8 cellular contexts compared by ENCODE assay signal in the genomic region with DNA sequence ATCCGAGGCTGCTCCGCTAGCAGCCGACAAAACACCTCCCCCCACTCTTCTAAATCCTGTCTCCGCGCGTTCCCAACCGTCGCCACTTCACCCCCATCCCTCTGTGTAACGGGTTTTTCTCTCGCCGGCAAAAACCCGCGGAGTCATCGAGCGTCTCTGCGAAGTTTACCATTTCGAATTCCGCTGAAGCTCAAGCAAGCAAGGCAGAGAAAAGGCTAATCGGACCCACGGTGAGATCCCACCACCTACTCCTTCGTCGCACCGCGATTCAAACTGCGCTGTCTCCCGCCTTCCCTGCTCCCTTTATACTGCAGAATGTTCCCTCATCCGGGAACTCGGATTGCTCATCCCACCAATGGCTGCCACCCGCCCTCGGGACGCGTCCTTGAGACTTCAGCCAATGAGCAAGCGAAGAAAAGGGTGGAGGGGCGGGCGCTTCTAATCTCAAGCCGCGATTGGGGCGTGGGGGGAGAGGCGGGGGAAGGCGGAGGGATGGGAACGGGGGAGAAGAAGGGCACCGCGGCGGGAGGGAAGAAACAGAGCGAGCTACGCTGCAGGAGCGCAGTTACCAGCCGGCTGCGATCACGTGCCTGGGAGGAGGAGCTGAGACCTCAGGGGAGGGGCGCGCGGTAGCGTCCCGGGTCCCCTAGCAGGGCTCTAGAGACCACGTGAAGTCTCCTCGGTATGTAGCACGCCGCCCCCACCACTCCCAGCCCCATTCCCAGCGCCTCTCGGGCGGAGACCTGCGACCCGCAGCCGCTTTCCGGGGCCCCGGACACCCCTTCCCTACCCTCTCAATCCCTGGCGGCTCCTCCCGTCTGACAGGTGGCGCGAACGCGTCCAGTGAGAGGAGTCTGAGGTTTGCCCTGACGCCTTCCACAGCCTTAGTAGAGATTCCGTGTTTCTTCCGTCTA.
A peak's percentile ranks its signal among the peaks of the same experiment; 100 is the strongest.
DNase-seq lines count a peak whose midpoint lies in the region; ATAC-seq and TF ChIP-seq lines count a peak whose summit lies in the region.

A gene (minus strand): TSS at position 277 of the 914 bp plus-strand sequence. CDS start 105 bp downstream, at position 172.

- TF ChIP-seq CTCF in OCI-LY3 (IDR thresholded peaks at IDR 0.05; ENCODE audit: low read depth, low read length), result no peak

- H3K27ac ChIP-seq in OCI-LY3 (ENCODE audit: low read length), result peak within 1 kb of the TSS; percentile 88

- H3K4me3 ChIP-seq in OCI-LY3 (ENCODE audit: low read length), result peak within 1 kb of the TSS; percentile 93

- peaks cover 31% of the 10 kb centered on the region for H3K4me1 ChIP-seq in OCI-LY3 (ENCODE audit: low read length)

- H3K4me2 ChIP-seq in OCI-LY3 (ENCODE audit: low read length), result peak within 1 kb of the TSS; percentile 94

- H3K36me3 ChIP-seq in OCI-LY3 (replicated peaks; ENCODE audit: low read depth, low read length), result peaks cover 18% of the 10 kb centered on the region

- peaks cover 47% of the 10 kb centered on the region for H3K79me2 ChIP-seq in OCI-LY3 (ENCODE audit: low read length)

- H2AFZ ChIP-seq in OCI-LY3 (ENCODE audit: low read depth, low read length), result peak within 1 kb of the TSS; percentile 79

- peak; percentile 92 for DNase-seq in DMS 273 treated with DMSO at 0.1 percent for 48 hours (lab: John Stamatoyannopoulos, UW)
- DNase-seq in HuH-7.5 (ENCODE audit: low spot score), result peak; percentile 98
- DNase-seq in activated CD8-positive, alpha-beta memory T cell treated with anti-CD3 and anti-CD28 coated beads, Interleukin-2, amount 50 U/mL, for 48 hours, result peak; percentile 95
- peak; percentile 97 for DNase-seq in epidermal melanocyte (ENCODE audit: insufficient read length, low spot score)
- peak; percentile 99 for DNase-seq in midbrain (lab: John Stamatoyannopoulos, UW)
- peak; percentile 90 to 96 for DNase-seq in stimulated activated CD8-positive, alpha-beta memory T cell treated with anti-CD3 and anti-CD28 coated beads, Interleukin-2, amount 100 ng/mL, for 1 hour (ENCODE audit: low read depth in 2 of 2)

- H3K9me3 ChIP-seq in OCI-LY3 (ENCODE audit: insufficient read depth, low read length), result no peaks in the 10 kb centered on the region

- H3K9ac ChIP-seq in OCI-LY3 (ENCODE audit: low read length), result peak within 1 kb of the TSS; percentile 99

- H4K20me1 ChIP-seq in OCI-LY3 (ENCODE audit: insufficient read depth, low read length), result peaks cover 17% of the 10 kb centered on the region; the same call in 1 of the 2 replicates

- ATAC-seq in GM21528 (IDR thresholded peaks at IDR 0.05; ENCODE audit: low FRiP score, unreplicated experiment), result peak; percentile 69

- H3K27me3 ChIP-seq in OCI-LY3 (ENCODE audit: low read depth, low read length), result no peaks in the 10 kb centered on the region

Comparison
In these comparisons a context has a peak if more than half of its experiments do, and no peak if none do; other contexts are left out.
1. Peak in every context shown above with its lines: DNase-seq, ATAC-seq, H3K4me3 ChIP-seq and H3K27ac ChIP-seq.